Comparison of ENCODE assay signal across 8 cellular contexts in the genomic region with DNA sequence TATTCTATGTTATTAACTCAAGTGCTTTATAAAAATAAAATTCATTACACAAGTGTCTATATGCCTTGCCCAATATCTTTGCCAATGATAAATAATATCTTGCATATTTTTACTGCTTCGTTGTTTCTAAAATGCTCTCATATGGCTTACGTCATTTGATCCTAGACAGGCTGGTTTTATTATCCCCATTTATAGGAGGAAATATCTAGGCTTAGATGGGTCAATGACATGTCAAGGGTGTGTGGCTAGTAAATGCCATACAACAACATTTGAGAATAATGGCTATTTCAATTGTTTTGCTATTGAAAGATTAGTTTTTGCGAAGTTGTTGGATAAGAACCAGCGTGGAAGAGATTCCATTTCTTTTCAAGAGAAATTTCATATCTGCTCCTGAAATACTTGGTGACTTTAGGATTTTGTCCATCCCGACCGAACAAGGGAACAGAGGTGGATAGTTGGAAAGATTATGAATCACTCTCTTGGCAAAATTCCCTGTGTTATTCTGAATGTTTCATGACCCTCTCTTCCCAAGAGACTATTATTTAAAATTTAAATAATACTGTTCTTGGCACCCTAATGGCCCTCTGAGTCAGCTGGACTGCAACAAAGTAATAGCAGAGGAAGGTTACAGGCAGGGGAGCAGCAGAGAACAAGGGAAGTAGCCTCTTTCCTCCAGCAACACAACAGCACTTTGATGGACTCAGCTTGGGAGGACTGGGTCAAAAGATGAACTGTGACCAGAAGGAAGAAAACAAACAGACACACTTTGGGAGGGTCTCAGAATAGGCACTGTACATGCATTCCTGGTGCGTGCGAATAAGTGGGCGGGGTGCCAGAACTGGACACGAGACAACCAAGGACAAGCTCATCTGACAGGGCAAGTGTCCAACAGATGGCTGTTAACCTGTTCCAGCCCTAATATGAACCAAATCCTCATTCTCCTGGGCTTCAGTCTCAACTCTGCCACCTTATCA.
A peak's percentile ranks its signal among the peaks of the same experiment; 100 is the strongest.
DNase-seq lines count a peak whose midpoint lies in the region; ATAC-seq and TF ChIP-seq lines count a peak whose summit lies in the region.
"Had no signal": no experiment of that assay in that cellular context is flagged by ENCODE, and none has a peak within 500 bp of the region (broad histone marks: within the 10 kb centered on the region; RNA-seq: fewer than 3 reads in every experiment).

No MANE protein-coding gene starts in this region.

- peak overlapping the region in 1 of 2 donors; percentile 32 for H3K27ac ChIP-seq in liver (ENCODE audit: low read depth in 1 of 2, low read length in 2 of 2)
- peak overlapping the region; percentile 26 for H3K27ac ChIP-seq in upper lobe of right lung

- H3K27me3 Mint-ChIP-seq in chondrocyte (ENCODE audit: low read depth) = no peaks in the 10 kb centered on the region

- DNase-seq in LoVo (ENCODE audit: low spot score) (peak; percentile 86), chondrocyte (ENCODE audit: low spot score) (no peak), upper lobe of right lung (no peak), NCI-H1092 treated with DMSO at 0.1 percent for 48 hours (lab: John Stamatoyannopoulos, UW) (no peak), NCI-H524 treated with DMSO at 0.1 percent for 48 hours (lab: John Stamatoyannopoulos, UW) (no peak)
- DNase-seq: effector memory CD8-positive, alpha-beta T cell had no signal

- H3K27me3 ChIP-seq in liver (ENCODE audit: control insufficient read depth in 4 of 4, insufficient read depth in 4 of 4, low read length in 3 of 4) (no peaks in the 10 kb centered on the region), upper lobe of right lung (no peaks in the 10 kb centered on the region)

- TF ChIP-seq CTCF in chondrocyte (IDR thresholded peaks at IDR 0.05) (no peak), liver (IDR thresholded peaks at IDR 0.05; ENCODE audit: low read depth, low read length, missing input control) (no peak), upper lobe of right lung (IDR thresholded peaks at IDR 0.05) (no peak)

- H3K36me3 Mint-ChIP-seq in chondrocyte (ENCODE audit: low read depth) = no peaks in the 10 kb centered on the region

- H3K9me3 ChIP-seq in liver (ENCODE audit: control insufficient read depth in 4 of 4, low read length in 3 of 4) (no peaks in the 10 kb centered on the region), upper lobe of right lung (no peaks in the 10 kb centered on the region)

- no peak overlapping the region for H3K4me3 Mint-ChIP-seq in chondrocyte (ENCODE audit: unreplicated experiment)
- H3K4me3 Mint-ChIP-seq: effector memory CD8-positive, alpha-beta T cell had no signal

- H3K4me1 Mint-ChIP-seq in chondrocyte (ENCODE audit: low read depth) = peaks cover 71% of the 10 kb centered on the region

- intact Hi-C loops in upper lobe of right lung (cut with DNase I) = no loop called here

- H3K9me3 Mint-ChIP-seq in chondrocyte (ENCODE audit: low read depth) = no peaks in the 10 kb centered on the region
- H3K9me3 Mint-ChIP-seq: effector memory CD8-positive, alpha-beta T cell had no signal

- 55% methylated on average over 10 of the region's 10 CpGs for WGBS in liver

- peak; percentile 49 for ATAC-seq in upper lobe of right lung
- ATAC-seq in HG02885 (IDR thresholded peaks at IDR 0.05; ENCODE audit: poor library complexity, unreplicated experiment) = no peak
- ATAC-seq: effector memory CD8-positive, alpha-beta T cell had no signal

- H3K27ac Mint-ChIP-seq in chondrocyte (ENCODE audit: unreplicated experiment) = peak overlapping the region; percentile 94
- H3K27ac Mint-ChIP-seq: effector memory CD8-positive, alpha-beta T cell had no signal

- H3K36me3 ChIP-seq in liver (ENCODE audit: control insufficient read depth in 4 of 4, insufficient read depth in 3 of 4, low read depth in 1 of 4, low read length in 3 of 4) (no peaks in the 10 kb centered on the region), upper lobe of right lung (no peaks in the 10 kb centered on the region)

- H3K4me3 ChIP-seq in liver (ENCODE audit: low read depth in 1 of 3, low read length in 3 of 3) (no peak overlapping the region), upper lobe of right lung (no peak overlapping the region)

- peaks cover 0 to 5% (median under 1%) of the 10 kb centered on the region in 4 donors for H3K4me1 ChIP-seq in liver (ENCODE audit: control insufficient read depth in 4 of 4, insufficient read depth in 4 of 4, low read length in 3 of 4)
- H3K4me1 ChIP-seq in upper lobe of right lung = peaks cover 3% of the 10 kb centered on the region

- H3K9ac ChIP-seq in liver (ENCODE audit: low read depth in 1 of 2, low read length in 2 of 2) = no peak overlapping the region

- TF ChIP-seq RAD21 in liver (IDR thresholded peaks at IDR 0.05) = peak; percentile 7 to 17

TF ChIP-seq in liver, 16 proteins besides CTCF, POLR2A, EP300 and RAD21:
- TF ChIP-seq FOXA2 (IDR thresholded peaks at IDR 0.05) = no peak
- TF ChIP-seq MAX (IDR thresholded peaks at IDR 0.05) = no peak
- TF ChIP-seq JUND (IDR thresholded peaks at IDR 0.05) = peak; percentile 14 to 38
- TF ChIP-seq NR2F2 (IDR thresholded peaks at IDR 0.05) = peak; percentile 45
TF ChIP-seq in liver: peak in this region for 2.
